9 cellular contexts compared by ENCODE assay signal in genomic region chr3:65732060-65732933, GRCh38.
DNase-seq lines count a peak whose midpoint lies in the region; ATAC-seq, FAIRE-seq and TF ChIP-seq lines count a peak whose summit lies in the region.
"Had no signal": no experiment of that assay in that cellular context is flagged by ENCODE, and none has a peak within 500 bp of the region (broad histone marks: within the 10 kb centered on the region; RNA-seq: fewer than 3 reads in every experiment).

No MANE protein-coding gene starts in this region.

- peak; percentile 71 for ATAC-seq in HG02571 (IDR thresholded peaks at IDR 0.05; ENCODE audit: unreplicated experiment)

- H4K20me1 ChIP-seq in Loucy (ENCODE audit: insufficient read depth, low read length, poor library complexity, severe bottlenecking): no peaks in the 10 kb centered on the region

- H3K4me1 ChIP-seq in Loucy (ENCODE audit: insufficient read depth, low read length, poor library complexity, severe bottlenecking): peaks cover 4% of the 10 kb centered on the region

- peak overlapping the region; percentile 44 for H3K4me3 ChIP-seq in Loucy (ENCODE audit: low read length, poor library complexity, severe bottlenecking)
- H3K4me3 ChIP-seq in fibroblast of villous mesenchyme (ENCODE audit: low read depth, low read length): no peak overlapping the region
- H3K4me3 ChIP-seq: skin epidermis had no signal

- peak; percentile 93 for FAIRE-seq in GM12892 (lab: Jason Lieb, UNC)

- H3F3A ChIP-seq in Loucy (ENCODE audit: low read depth): no peaks in the 10 kb centered on the region

- peak; percentile 87 for TF ChIP-seq CTCF in Loucy (conservative IDR thresholded peaks at IDR 0.05; ENCODE audit: low read length)
- TF ChIP-seq CTCF in fibroblast of villous mesenchyme (IDR thresholded peaks at IDR 0.05; ENCODE audit: insufficient read depth, low read depth, low read length): peak; percentile 89

- peak overlapping the region; percentile 43 for H3K4me2 ChIP-seq in Loucy (ENCODE audit: low read depth, low read length, poor library complexity, severe bottlenecking)

- no peak for TF ChIP-seq POLR2A in GM12892 (IDR thresholded peaks at IDR 0.05; ENCODE audit: low read depth, low read length)

- H3K27me3 ChIP-seq in Loucy (ENCODE audit: insufficient read depth, low read length, poor library complexity, severe bottlenecking): no peaks in the 10 kb centered on the region

- H2AFZ ChIP-seq in Loucy (ENCODE audit: low read length): no peak overlapping the region

- H3K79me2 ChIP-seq in Loucy (ENCODE audit: insufficient read depth, low read length): no peaks in the 10 kb centered on the region

- H3K9ac ChIP-seq in Loucy (ENCODE audit: low read depth, low read length, poor library complexity, severe bottlenecking): no peak overlapping the region

- peak; percentile 22 to 32 for DNase-seq in AML-193 (lab: John Stamatoyannopoulos, UW)
- DNase-seq in GM12892 (ENCODE audit: insufficient read length): peak; percentile 22
- DNase-seq in SW 1271 (lab: John Stamatoyannopoulos, UW): peak; percentile 6 to 31
- peak; percentile 63 for DNase-seq in fibroblast of villous mesenchyme (ENCODE audit: low read depth)
- DNase-seq in occipital lobe (lab: John Stamatoyannopoulos, UW): peak; percentile 14
- DNase-seq in stimulated activated CD4-positive, alpha-beta T cell treated with anti-CD3 and anti-CD28 coated beads, Interleukin-15, amount 100 ng/mL, for 24 hours: no peak

- no peaks in the 10 kb centered on the region for H3K36me3 ChIP-seq in Loucy (ENCODE audit: insufficient read depth, low read length)

- no peaks in the 10 kb centered on the region for H3K9me3 ChIP-seq in Loucy (ENCODE audit: insufficient read depth, low read depth, low read length)

- no peaks in the 10 kb centered on the region for H3K9me2 ChIP-seq in Loucy (replicated peaks; ENCODE audit: low read depth, low read length)
